Comparison of ENCODE assay signal across 26 cellular contexts in the genomic region with DNA sequence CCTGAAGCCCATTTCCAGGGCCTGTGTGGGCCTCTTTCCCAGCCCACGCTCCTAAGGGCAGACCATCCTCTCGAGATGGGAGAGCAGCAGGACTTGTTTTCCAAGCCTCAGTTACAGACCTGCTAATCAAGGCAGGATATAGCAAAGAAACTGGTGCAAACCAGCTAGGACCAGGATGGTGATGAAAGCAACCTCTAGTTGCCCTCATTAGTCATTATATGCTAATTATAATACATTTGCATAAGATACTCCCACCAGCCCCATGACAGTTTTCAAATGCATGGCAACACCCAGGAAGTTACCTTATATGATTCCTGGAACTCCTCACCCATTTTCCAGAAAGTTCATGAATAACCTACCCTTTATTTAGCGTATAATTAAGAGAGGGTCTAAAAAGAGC. TPM values are rescaled to one million over a fixed set of nuclear protein-coding genes. Genes with fewer than 3 reads are reported as not detected.
DNase-seq lines count a peak whose midpoint lies in the region; ATAC-seq, FAIRE-seq and TF ChIP-seq lines count a peak whose summit lies in the region.
"Had no signal": no experiment of that assay in that cellular context is flagged by ENCODE, and none has a peak within 500 bp of the region (broad histone marks: within the 10 kb centered on the region; RNA-seq: fewer than 3 reads in every experiment).

No MANE protein-coding gene starts in this region.

- H3K27ac ChIP-seq in HepG2 (ENCODE audit: extremely low read length, insufficient read depth, low read length): no peak overlapping the region
- H3K27ac ChIP-seq: SK-N-MC had no signal

- H2AFZ ChIP-seq in HepG2 (ENCODE audit: low read length): no peak overlapping the region

- 3% methylated on average over 3 of the region's 3 CpGs for WGBS in HepG2 (ENCODE audit: low lambda C conversion rate)

- no peak overlapping the region for H3K9ac ChIP-seq in HepG2 (ENCODE audit: insufficient read depth, low read depth, low read length)

- no peaks in the 10 kb centered on the region for H3K79me2 ChIP-seq in HepG2 (ENCODE audit: insufficient read depth, low read length)

- H3K4me3 ChIP-seq in bronchial epithelial cell (ENCODE audit: low read depth, low read length) (no peak overlapping the region), HepG2 (replicated peaks in 1 of 3; ENCODE audit: insufficient read depth in 1 of 3, low read depth in 2 of 3, low read length in 3 of 3) (no peak overlapping the region)
- H3K4me3 ChIP-seq: SK-N-MC had no signal

- TF ChIP-seq CTCF in bronchial epithelial cell (IDR thresholded peaks at IDR 0.05; ENCODE audit: insufficient read depth, low read length, severe bottlenecking) (no peak), neural crest cell (conservative IDR thresholded peaks at IDR 0.05) (no peak), HepG2 (CRISPR knock-in tag; IDR thresholded peaks at IDR 0.05) (no peak)

- no peak for TF ChIP-seq POLR2A in HepG2 (IDR thresholded peaks at IDR 0.05; ENCODE audit: insufficient read depth in 1 of 2, low read depth in 2 of 2, low read length in 2 of 2)

- H3K36me3 Mint-ChIP-seq in activated CD4-positive, alpha-beta T cell treated with anti-CD3 and anti-CD28 coated beads for 36 hours (ENCODE audit: low read depth): no peaks in the 10 kb centered on the region
- no peaks in the 10 kb centered on the region for H3K36me3 Mint-ChIP-seq in neural crest cell (ENCODE audit: low read depth)

- TF ChIP-seq RAD21 in HepG2 (CRISPR knock-in tag; IDR thresholded peaks at IDR 0.05): no peak

- no peaks in the 10 kb centered on the region for H3K9me3 ChIP-seq in HepG2 (ENCODE audit: low read length)
- H3K9me3 ChIP-seq: BE2C had no signal

- BruUV-seq in HepG2 (replicated peaks; lab: Mats Ljungman, UMichigan): no TSS peak

- intact Hi-C loops in activated CD4-positive, alpha-beta T cell treated with anti-CD3 and anti-CD28 coated beads for 36 hours (cut with DNase I, micrococcal nuclease): loop anchor here in 1 of 2 experiments (5.0 kb wide), 1 partner anchor 157 kb away; no protein-coding TSS in a partner anchor
- intact Hi-C loops in HepG2 (cut with micrococcal nuclease; ENCODE audit: unreplicated experiment): no loop called here

- in situ Hi-C loops in G401 (cut with HindIII; ENCODE audit: low sequenced_read_pairs): no loop called here
- in situ Hi-C loops in HepG2 (cut with HindIII; ENCODE audit: extremely low pct_ligation_motif_present, low pct_unique_long_range_greater_than_20kb): loop anchor here (5.0 to 10.0 kb wide), 2 partner anchors 57 to 155 kb away; no protein-coding TSS in a partner anchor

- peak; percentile 53 for ATAC-seq in activated CD4-positive, alpha-beta T cell treated with anti-CD3 and anti-CD28 coated beads for 36 hours
- no peak for ATAC-seq in HepG2

- H3K4me1 ChIP-seq in HepG2 (ENCODE audit: insufficient read depth, low read length): peaks cover 31% of the 10 kb centered on the region

- no peak overlapping the region for H3K4me3 Mint-ChIP-seq in activated CD4-positive, alpha-beta T cell treated with anti-CD3 and anti-CD28 coated beads for 36 hours
- no peak overlapping the region for H3K4me3 Mint-ChIP-seq in neural crest cell
- H3K4me3 Mint-ChIP-seq: CD4-positive, alpha-beta T cell had no signal

- no peak for FAIRE-seq in bronchial epithelial cell (lab: Jason Lieb, UNC)
- FAIRE-seq in HepG2 (lab: Jason Lieb, UNC): no peak
- FAIRE-seq: H54 had no signal

- POLR2A ChIA-PET in activated CD4-positive, alpha-beta T cell treated with anti-CD3 and anti-CD28 coated beads for 36 hours (lab: Charles Lee): no interaction called here
- POLR2A ChIA-PET in HepG2 (lab: Yijun Ruan, JAX): no interaction called here

- CTCF ChIA-PET in activated CD4-positive, alpha-beta T cell treated with anti-CD3 and anti-CD28 coated beads for 36 hours (lab: Charles Lee): interaction anchor here (0.6 to 1.8 kb wide), 4 partner anchors 8 to 450 kb away, joined by 3 to 6 read pairs (median 4); no protein-coding TSS in a partner anchor
- CTCF ChIA-PET in HepG2 (lab: Yijun Ruan, JAX; ENCODE audit: low intra/inter-chr PET ratio, low total read pairs): no interaction called here

- H3K9me3 Mint-ChIP-seq in activated CD4-positive, alpha-beta T cell treated with anti-CD3 and anti-CD28 coated beads for 36 hours (ENCODE audit: low read depth): no peaks in the 10 kb centered on the region
- H3K9me3 Mint-ChIP-seq in neural crest cell: peaks cover 3% of the 10 kb centered on the region
- H3K9me3 Mint-ChIP-seq: CD4-positive, alpha-beta T cell had no signal

- H3K4me2 ChIP-seq in HepG2 (ENCODE audit: low read depth, low read length): no peak overlapping the region

- H3K27me3 Mint-ChIP-seq in activated CD4-positive, alpha-beta T cell treated with anti-CD3 and anti-CD28 coated beads for 36 hours: peaks cover 2% of the 10 kb centered on the region
- H3K27me3 Mint-ChIP-seq in neural crest cell (ENCODE audit: low read depth): peaks cover 4% of the 10 kb centered on the region
- H3K27me3 Mint-ChIP-seq: CD4-positive, alpha-beta T cell had no signal

- no peak overlapping the region for H3K27ac Mint-ChIP-seq in activated CD4-positive, alpha-beta T cell treated with anti-CD3 and anti-CD28 coated beads for 36 hours
- H3K27ac Mint-ChIP-seq in neural crest cell (ENCODE audit: unreplicated experiment): peak overlapping the region; percentile 44
- H3K27ac Mint-ChIP-seq: CD4-positive, alpha-beta T cell had no signal

- peaks cover 5% of the 10 kb centered on the region for H3K4me1 Mint-ChIP-seq in activated CD4-positive, alpha-beta T cell treated with anti-CD3 and anti-CD28 coated beads for 36 hours
- peaks cover 20% of the 10 kb centered on the region for H3K4me1 Mint-ChIP-seq in neural crest cell

- H4K20me1 ChIP-seq in HepG2 (ENCODE audit: insufficient read depth, low read length): no peaks in the 10 kb centered on the region

- no peak for DNase-seq in activated CD4-positive, alpha-beta T cell treated with anti-CD3 and anti-CD28 coated beads for 36 hours
- DNase-seq in activated CD4-positive, alpha-beta T cell treated with anti-CD3 and anti-CD28 coated beads, Interleukin-2, amount 50 U/mL, for 1 hour: no peak
- peak; percentile 10 for DNase-seq in LHCN-M2 (ENCODE audit: low read depth)
- DNase-seq in bronchial epithelial cell (ENCODE audit: low read depth): peak; percentile 31
- DNase-seq in neural crest cell (ENCODE audit: low read depth, low spot score): no peak
- no peak for DNase-seq in G401 (ENCODE audit: low spot score)
- no peak for DNase-seq in iPS-NIHi7 (ENCODE audit: extremely low spot score)
- no peak for DNase-seq in HepG2 (ENCODE audit: low spot score)
- DNase-seq: 8988T; BE2C; CD4-positive, alpha-beta T cell; DMS53; KG1; NCI-H1092 treated with DMSO at 0.1 percent for 48 hours; NCI-H146; NCI-H2029 treated with DMSO at 0.1 percent for 48 hours; NCI-H2171 treated with DMSO at 0.1 percent for 48 hours; NCI-H446; NCI-H526 treated with DMSO at 0.1 percent for 48 hours; OCI-M1; SHP77 had no signal

- H3K36me3 ChIP-seq in bronchial epithelial cell (ENCODE audit: control insufficient read depth, insufficient read depth, low read length) (no peaks in the 10 kb centered on the region), HepG2 (replicated peaks in 1 of 2; ENCODE audit: control insufficient read depth in 1 of 2, insufficient read depth in 2 of 2, low read length in 2 of 2) (no peaks in the 10 kb centered on the region)
- H3K36me3 ChIP-seq: BE2C had no signal

- no peaks in the 10 kb centered on the region for H3K27me3 ChIP-seq in bronchial epithelial cell (ENCODE audit: control insufficient read depth, insufficient read depth, low read length)
- H3K27me3 ChIP-seq in HepG2 (ENCODE audit: control insufficient read depth in 1 of 2, insufficient read depth in 2 of 2, low read length in 2 of 2): peaks cover 0 to 2% of the 10 kb centered on the region in 2 experiments; a peak in 2 of 5 replicates
- H3K27me3 ChIP-seq: BE2C had no signal

- no peak for TF ChIP-seq EP300 in HepG2 (IDR thresholded peaks at IDR 0.05; ENCODE audit: low read depth in 2 of 2, low read length in 2 of 2)
- TF ChIP-seq EP300 in HepG2 (CRISPR knock-in tag; IDR thresholded peaks at IDR 0.05; ENCODE audit: borderline replicate concordance): no peak

RNA-seq across cellular contexts. Expression of a gene that starts 34.4 kb away (rescaled TPM):
- not detected for total RNA-seq in activated CD4-positive, alpha-beta T cell treated with anti-CD3 and anti-CD28 coated beads for 36 hours
- total RNA-seq in LHCN-M2 (2014; rRNA removed): not detected in 2 replicates
- polyA plus RNA-seq in LHCN-M2 (2012): 0.07 TPM
- total RNA-seq in bronchial epithelial cell: not detected in 2 replicates
- 0.36 and 0.61 TPM in 2 replicates for total RNA-seq in neural crest cell
- total RNA-seq in G401 (2014; rRNA removed; shearing (Covaris generic)): not detected in 2 replicates
- not detected in 2 replicates for total RNA-seq in HepG2 (2016; rRNA removed; fragmentation: Illumina TruSeq; extraction: Trizol)
- not detected in 2 replicates for total RNA-seq in HepG2 (2016; cell fraction: cytosol; rRNA removed; fragmentation: Illumina TruSeq; extraction: Trizol; ENCODE audit: low read depth)
- not detected in 2 replicates for total RNA-seq in HepG2 (2016; cell fraction: insoluble cytoplasmic fraction; rRNA removed; fragmentation: Illumina TruSeq; extraction: Trizol)
- not detected in 2 replicates for total RNA-seq in HepG2 (2016; cell fraction: membrane; rRNA removed; fragmentation: Illumina TruSeq; extraction: Trizol)
- not detected in 2 replicates for total RNA-seq in HepG2 (2016; cell fraction: nucleus; rRNA removed; fragmentation: Illumina TruSeq; extraction: Trizol)
- polyA plus RNA-seq in HepG2 (2011; rRNA removed): not detected in 2 replicates
- polyA plus RNA-seq in HepG2 (2011; cell fraction: cytosol; rRNA removed): not detected in 2 replicates
- polyA plus RNA-seq in HepG2 (2011; cell fraction: nucleus; rRNA removed): not detected in 2 replicates
- not detected in 2 replicates for polyA plus RNA-seq in HepG2 (2012)
- not detected in 2 replicates for polyA plus RNA-seq in HepG2 (2016; cell fraction: cytosol; fragmentation: Illumina TruSeq; extraction: Trizol; ENCODE audit: low read depth)
- polyA plus RNA-seq in HepG2 (2016; cell fraction: insoluble cytoplasmic fraction; fragmentation: Illumina TruSeq; extraction: Trizol; ENCODE audit: low read depth): not detected in 2 replicates
- polyA plus RNA-seq in HepG2 (2016; cell fraction: membrane; fragmentation: Illumina TruSeq; extraction: Trizol; ENCODE audit: low read depth): not detected in 2 replicates
- polyA plus RNA-seq in HepG2 (2016; cell fraction: nucleus; fragmentation: Illumina TruSeq; extraction: Trizol; ENCODE audit: insufficient read depth, low read depth): not detected in 2 replicates
- not detected in 2 replicates for polyA minus RNA-seq in HepG2 (2011; rRNA and poly(A)+ RNA removed; ENCODE audit: low replicate concordance)
- not detected in 2 replicates for polyA minus RNA-seq in HepG2 (2011; cell fraction: cytosol; rRNA and poly(A)+ RNA removed)
- not detected in 2 replicates for polyA minus RNA-seq in HepG2 (2011; cell fraction: nucleus; rRNA and poly(A)+ RNA removed)
- total RNA-seq: CD4-positive, alpha-beta T cell; M059J; RPMI7951 had no signal
- polyA plus RNA-seq: AG04450 had no signal

RNA-seq across cellular contexts. Expression of a gene that starts 46.6 kb away (rescaled TPM):
- 10 to 100 TPM; 14.8 to 17.3 TPM for total RNA-seq in activated CD4-positive, alpha-beta T cell treated with anti-CD3 and anti-CD28 coated beads for 36 hours
- total RNA-seq in LHCN-M2 (2014; rRNA removed) (6.3 and 12.0 TPM in 2 replicates), bronchial epithelial cell (18.2 and 19.8 TPM in 2 replicates), neural crest cell (35.4 and 36.9 TPM in 2 replicates), HepG2 (2016; rRNA removed; fragmentation: Illumina TruSeq; extraction: Trizol) (12.1 and 14.8 TPM in 2 replicates)
- polyA plus RNA-seq in LHCN-M2 (2012): 7.9 TPM
- 14.6 and 15.9 TPM in 2 replicates for total RNA-seq in G401 (2014; rRNA removed; shearing (Covaris generic))
- 31.5 and 32.2 TPM in 2 replicates for total RNA-seq in HepG2 (2016; cell fraction: cytosol; rRNA removed; fragmentation: Illumina TruSeq; extraction: Trizol; ENCODE audit: low read depth)
- 13.6 and 13.9 TPM in 2 replicates for total RNA-seq in HepG2 (2016; cell fraction: insoluble cytoplasmic fraction; rRNA removed; fragmentation: Illumina TruSeq; extraction: Trizol)
- 19.2 and 21.3 TPM in 2 replicates for total RNA-seq in HepG2 (2016; cell fraction: membrane; rRNA removed; fragmentation: Illumina TruSeq; extraction: Trizol)
- total RNA-seq in HepG2 (2016; cell fraction: nucleus; rRNA removed; fragmentation: Illumina TruSeq; extraction: Trizol): 13.3 and 21.7 TPM in 2 replicates
- polyA plus RNA-seq in HepG2 (2011; rRNA removed): 264 and 329 TPM in 2 replicates
- 53.3 and 78.4 TPM in 2 replicates for polyA plus RNA-seq in HepG2 (2011; cell fraction: cytosol; rRNA removed)
- polyA plus RNA-seq in HepG2 (2011; cell fraction: nucleus; rRNA removed): 43.5 and 164 TPM in 2 replicates
- polyA plus RNA-seq in HepG2 (2012): 328 and 350 TPM in 2 replicates
- polyA plus RNA-seq in HepG2 (2016; cell fraction: cytosol; fragmentation: Illumina TruSeq; extraction: Trizol; ENCODE audit: low read depth): 4.5 and 7.9 TPM in 2 replicates
- 15.0 and 19.4 TPM in 2 replicates for polyA plus RNA-seq in HepG2 (2016; cell fraction: insoluble cytoplasmic fraction; fragmentation: Illumina TruSeq; extraction: Trizol; ENCODE audit: low read depth)
- 13.3 and 13.8 TPM in 2 replicates for polyA plus RNA-seq in HepG2 (2016; cell fraction: membrane; fragmentation: Illumina TruSeq; extraction: Trizol; ENCODE audit: low read depth)
- polyA plus RNA-seq in HepG2 (2016; cell fraction: nucleus; fragmentation: Illumina TruSeq; extraction: Trizol; ENCODE audit: insufficient read depth, low read depth): 9.7 and 13.0 TPM in 2 replicates
- polyA minus RNA-seq in HepG2 (2011; rRNA and poly(A)+ RNA removed; ENCODE audit: low replicate concordance): 20.3 and 122 TPM in 2 replicates
- 191 and 214 TPM in 2 replicates for polyA minus RNA-seq in HepG2 (2011; cell fraction: cytosol; rRNA and poly(A)+ RNA removed)
- polyA minus RNA-seq in HepG2 (2011; cell fraction: nucleus; rRNA and poly(A)+ RNA removed): 100 and 245 TPM in 2 replicates

Comparison
In these comparisons a context has a peak if more than half of its experiments do, and no peak if none do; other contexts are left out.
1. DNase-seq: peak in LHCN-M2 (single experiment) and bronchial epithelial cell (single experiment); none in activated CD4-positive, alpha-beta T cell treated with anti-CD3 and anti-CD28 coated beads for 36 hours (single experiment), activated CD4-positive, alpha-beta T cell treated with anti-CD3 and anti-CD28 coated beads, Interleukin-2, amount 50 U/mL, for 1 hour (single experiment), neural crest cell (single experiment), G401 (single experiment), iPS-NIHi7 (single experiment) and HepG2 (single experiment).